Comparison of ENCODE assay signal across 11 cellular contexts in the genomic region with DNA sequence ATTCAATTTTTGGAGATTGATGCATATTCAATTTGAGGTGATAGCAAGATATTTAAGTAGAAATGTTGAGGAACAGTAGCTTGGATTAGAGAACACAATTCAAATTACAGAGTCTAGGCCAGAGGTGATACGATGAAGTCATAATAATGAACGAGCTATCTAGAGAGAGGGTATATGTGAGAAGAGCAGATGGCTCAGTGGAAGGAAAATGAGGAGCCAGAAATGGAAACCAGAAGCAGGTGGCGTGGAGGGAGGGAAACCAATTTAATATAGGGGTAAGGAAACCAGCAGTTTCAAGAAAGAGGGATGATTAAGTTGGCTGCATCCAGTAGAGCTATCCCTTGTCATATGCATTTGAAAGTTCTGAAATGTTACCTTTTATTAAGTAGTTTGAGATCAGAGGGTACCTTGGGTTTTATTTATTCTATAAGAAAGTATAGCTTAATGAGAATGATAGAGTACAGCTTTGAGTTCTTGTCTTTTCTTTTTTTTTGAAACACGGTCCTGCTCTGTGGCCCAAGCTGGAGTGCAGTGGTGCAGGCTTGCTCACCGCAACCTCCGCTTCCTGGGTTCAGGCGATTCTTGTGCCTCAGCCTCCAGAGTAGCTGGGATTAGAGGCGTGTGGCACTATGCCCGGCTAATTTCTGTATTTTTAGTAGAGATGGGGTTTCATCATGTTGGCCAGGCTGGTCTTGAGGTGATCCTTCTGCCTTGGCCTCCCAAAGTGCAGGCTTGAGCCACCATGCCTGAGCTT. TPM values are rescaled to one million over a fixed set of nuclear protein-coding genes. Genes with fewer than 3 reads are reported as not detected.
A peak's percentile ranks its signal among the peaks of the same experiment; 100 is the strongest.
DNase-seq lines count a peak whose midpoint lies in the region; ATAC-seq and TF ChIP-seq lines count a peak whose summit lies in the region.
"Had no signal": no experiment of that assay in that cellular context is flagged by ENCODE, and none has a peak within 500 bp of the region (broad histone marks: within the 10 kb centered on the region; RNA-seq: fewer than 3 reads in every experiment).

No MANE protein-coding gene starts in this region.

- H3K4me3 Mint-ChIP-seq in Calu3 (ENCODE audit: low read depth, unreplicated experiment), result no peak overlapping the region
- H3K4me3 Mint-ChIP-seq in effector memory CD8-positive, alpha-beta T cell, result peak overlapping the region in 1 of 2 donors; percentile 26

- peak; percentile 45 for ATAC-seq in HG03159 (IDR thresholded peaks at IDR 0.05; ENCODE audit: unreplicated experiment)
- ATAC-seq in effector memory CD8-positive, alpha-beta T cell (replicated peaks), result no peak
- no peak for ATAC-seq in HG03175 (IDR thresholded peaks at IDR 0.05; ENCODE audit: unreplicated experiment)
- no peak for ATAC-seq in left cardiac atrium
- ATAC-seq: activated CD4-positive, CD25-positive, alpha-beta regulatory T cell treated with anti-CD3 and anti-CD28 coated beads, Interleukin-2, amount 50 U/mL, for 24 hours had no signal

- intact Hi-C loops in Calu3 (cut with micrococcal nuclease; ENCODE audit: unreplicated experiment) (no loop called here), left cardiac atrium (cut with DNase I) (no loop called here)

- BruUV-seq in Calu3 (replicated peaks; lab: Mats Ljungman, UMichigan), result no TSS peak

- no peak for DNase-seq in Calu3
- DNase-seq in NCI-H524 (lab: John Stamatoyannopoulos, UW), result peak; percentile 78 to 91
- DNase-seq in effector memory CD8-positive, alpha-beta T cell, result no peak
- no peak for DNase-seq in stimulated activated CD4-positive, alpha-beta T cell treated with anti-CD3 and anti-CD28 coated beads, Interleukin-4, amount 100 ng/mL, for 4 hours
- DNase-seq in left cardiac atrium, result no peak
- DNase-seq: activated naive CD4-positive, alpha-beta T cell treated with Interleukin-2 at 50 U/mL for 16 hours; colonic mucosa; stimulated activated CD4-positive, alpha-beta T cell treated with anti-CD3 and anti-CD28 coated beads, Interleukin-2, amount 100 ng/mL, for 24 hours had no signal

- peaks cover 9% of the 10 kb centered on the region for H3K36me3 Mint-ChIP-seq in Calu3 (ENCODE audit: insufficient read depth, unreplicated experiment)
- H3K36me3 Mint-ChIP-seq in effector memory CD8-positive, alpha-beta T cell (ENCODE audit: insufficient read depth), result peaks cover 5% of the 10 kb centered on the region

- peaks cover 16% of the 10 kb centered on the region for H3K9me3 Mint-ChIP-seq in Calu3 (ENCODE audit: low read depth, unreplicated experiment)
- H3K9me3 Mint-ChIP-seq in effector memory CD8-positive, alpha-beta T cell, result no peaks in the 10 kb centered on the region

- H3K4me1 Mint-ChIP-seq in Calu3 (ENCODE audit: low read depth, unreplicated experiment), result peaks cover 16% of the 10 kb centered on the region
- peaks cover 45 to 59% of the 10 kb centered on the region in 2 donors for H3K4me1 Mint-ChIP-seq in effector memory CD8-positive, alpha-beta T cell (ENCODE audit: low read depth in 2 of 2)

- no peak for TF ChIP-seq CTCF in Calu3 (IDR thresholded peaks at IDR 0.05; ENCODE audit: unreplicated experiment)

- H3K27ac Mint-ChIP-seq in Calu3 (ENCODE audit: unreplicated experiment), result peak overlapping the region; percentile 0
- peak overlapping the region; percentile 13 to 86 for H3K27ac Mint-ChIP-seq in effector memory CD8-positive, alpha-beta T cell

- no peaks in the 10 kb centered on the region for H3K27me3 Mint-ChIP-seq in Calu3 (ENCODE audit: unreplicated experiment)
- no peaks in the 10 kb centered on the region for H3K27me3 Mint-ChIP-seq in effector memory CD8-positive, alpha-beta T cell

- CTCF ChIA-PET in Calu3 (lab: Charles Lee), result interaction anchor here (1.2 kb wide), 1 partner anchor 14 kb away, joined by 3 read pairs; no protein-coding TSS in a partner anchor

RNA-seq across cellular contexts. Expression of gene NCK1, which starts 22.1 kb away (rescaled TPM):
- total RNA-seq in Calu3 (2022) (108 and 127 TPM in 2 replicates), left cardiac atrium (10 to 100 TPM; 29.5 to 29.9 TPM)

Comparison
In these comparisons a context has a peak if more than half of its experiments do, and no peak if none do; other contexts are left out.
1. DNase-seq: peak in NCI-H524 (2 of 2); none in Calu3 (single experiment), effector memory CD8-positive, alpha-beta T cell (0 of 3), stimulated activated CD4-positive, alpha-beta T cell treated with anti-CD3 and anti-CD28 coated beads, Interleukin-4, amount 100 ng/mL, for 4 hours (0 of 2) and left cardiac atrium (single experiment).